Comparison of ENCODE assay signal across 8 cellular contexts in genomic region chr17:2954898-2955445, GRCh38.
A peak's percentile ranks its signal among the peaks of the same experiment; 100 is the strongest.
DNase-seq lines count a peak whose midpoint lies in the region; ATAC-seq and TF ChIP-seq lines count a peak whose summit lies in the region.

No MANE protein-coding gene starts in this region.

- TF ChIP-seq CTCF in AG09319 (IDR thresholded peaks at IDR 0.05; ENCODE audit: low read depth, low read length) = no peak

- ATAC-seq in GM21825 (IDR thresholded peaks at IDR 0.05; ENCODE audit: unreplicated experiment) = no peak
- ATAC-seq in GM18873 (IDR thresholded peaks at IDR 0.05; ENCODE audit: low FRiP score, unreplicated experiment) = no peak

- DNase-seq in AG09319 (ENCODE audit: extremely low read depth, low read depth) (peak; percentile 88), HPDE6-E6E7 (ENCODE audit: extremely low spot score) (peak; percentile 73), T1000 (lab: John Stamatoyannopoulos, UW) (peak; percentile 78), islet precursor cell (peak; percentile 90), occipital lobe (lab: John Stamatoyannopoulos, UW) (no peak), activated gamma-delta T cell (lab: John Stamatoyannopoulos, UW) (no peak)

Comparison
In these comparisons a context has a peak if more than half of its experiments do, and no peak if none do; other contexts are left out.
1. DNase-seq: peak in AG09319 (single experiment), HPDE6-E6E7 (single experiment), T1000 (single experiment) and islet precursor cell (single experiment); none in occipital lobe (single experiment) and activated gamma-delta T cell (single experiment).